17 cellular contexts compared by ENCODE assay signal in genomic region chr17:39757176-39757662, GRCh38. TPM values are rescaled to one million over a fixed set of nuclear protein-coding genes. Genes with fewer than 3 reads are reported as not detected.
A peak's percentile ranks its signal among the peaks of the same experiment; 100 is the strongest.
DNase-seq lines count a peak whose midpoint lies in the region; ATAC-seq and TF ChIP-seq lines count a peak whose summit lies in the region.
"Had no signal": no experiment of that assay in that cellular context is flagged by ENCODE, and none has a peak within 500 bp of the region (broad histone marks: within the 10 kb centered on the region; RNA-seq: fewer than 3 reads in every experiment).

No MANE protein-coding gene starts in this region.

- no peaks in the 10 kb centered on the region for H3K9me3 Mint-ChIP-seq in activated CD4-positive, alpha-beta memory T cell treated with anti-CD3 and anti-CD28 coated beads, Interleukin-2, amount 10 ng/mL, durations not matched to agents 7 days and 5 days
- no peaks in the 10 kb centered on the region for H3K9me3 Mint-ChIP-seq in chondrocyte (ENCODE audit: low read depth)
- H3K9me3 Mint-ChIP-seq: nephron progenitor cell had no signal

- TF ChIP-seq CTCF in DOHH2 (IDR thresholded peaks at IDR 0.05; ENCODE audit: low read depth, low read length, poor library complexity, severe bottlenecking) (no peak), chondrocyte (IDR thresholded peaks at IDR 0.05) (no peak)

- H3K4me3 ChIP-seq in BLaER1 treated with 17β-estradiol and CSF1 and Interleukin-3, amounts not matched to agents 10 nM and 100 nM, result no peak overlapping the region
- H3K4me3 ChIP-seq in DOHH2 (ENCODE audit: low read length) (peak overlapping the region; percentile 78), SJCRH30 (no peak overlapping the region)
- H3K4me3 ChIP-seq: GM23248, lower lobe of right lung had no signal

- H3K9ac ChIP-seq in BLaER1 treated with 17β-estradiol and CSF1 and Interleukin-3, amounts not matched to agents 10 nM and 100 nM, result 0 out of 22 replicates have a peak overlapping the region, but pooled peaks of 1 of the 11 experiments have one; percentile 96
- H3K9ac ChIP-seq: GM23248, SK-N-SH had no signal

- no peaks in the 10 kb centered on the region for H3K36me3 ChIP-seq in BLaER1 treated with 17β-estradiol and CSF1 and Interleukin-3, amounts not matched to agents 10 nM and 100 nM
- peaks cover 43% of the 10 kb centered on the region for H3K36me3 ChIP-seq in DOHH2 (ENCODE audit: control insufficient read depth, low read length)
- H3K36me3 ChIP-seq in SJCRH30, result no peaks in the 10 kb centered on the region
- H3K36me3 ChIP-seq: BE2C, lower lobe of right lung had no signal

- H3F3A ChIP-seq in DOHH2 (ENCODE audit: control insufficient read depth, insufficient read depth), result peaks cover 66% of the 10 kb centered on the region

- H3K27me3 Mint-ChIP-seq in activated CD4-positive, alpha-beta memory T cell treated with anti-CD3 and anti-CD28 coated beads, Interleukin-2, amount 10 ng/mL, durations not matched to agents 7 days and 5 days, result no peaks in the 10 kb centered on the region
- H3K27me3 Mint-ChIP-seq in chondrocyte (ENCODE audit: low read depth), result peaks cover 14% of the 10 kb centered on the region

- H3K9me3 ChIP-seq in BLaER1 treated with 17β-estradiol and CSF1 and Interleukin-3, amounts not matched to agents 10 nM and 100 nM (replicated peaks in 1 of 11), result no peaks in the 10 kb centered on the region
- H3K9me3 ChIP-seq in DOHH2 (ENCODE audit: control insufficient read depth, insufficient read depth, low read length) (no peaks in the 10 kb centered on the region), SJCRH30 (replicated peaks) (no peaks in the 10 kb centered on the region)
- H3K9me3 ChIP-seq: BE2C, lower lobe of right lung, SK-N-SH had no signal

- no peaks in the 10 kb centered on the region for H3K9me2 ChIP-seq in DOHH2 (replicated peaks; ENCODE audit: control insufficient read depth, low read length)
- H3K9me2 ChIP-seq: SK-N-SH had no signal

- peak overlapping the region; percentile 69 for H3K27ac Mint-ChIP-seq in activated CD4-positive, alpha-beta memory T cell treated with anti-CD3 and anti-CD28 coated beads, Interleukin-2, amount 10 ng/mL, durations not matched to agents 7 days and 5 days
- H3K27ac Mint-ChIP-seq in chondrocyte (ENCODE audit: unreplicated experiment), result no peak overlapping the region
- H3K27ac Mint-ChIP-seq: nephron progenitor cell had no signal

- H4K20me1 ChIP-seq in BLaER1 treated with 17β-estradiol and CSF1 and Interleukin-3, amounts not matched to agents 10 nM and 100 nM, result no peaks in the 10 kb centered on the region
- H4K20me1 ChIP-seq in DOHH2 (ENCODE audit: control insufficient read depth, insufficient read depth, low read depth, low read length), result no peaks in the 10 kb centered on the region

- peaks cover 0 to 9% (median 0%) of the 10 kb centered on the region in 11 experiments; a peak in 2 of 22 replicates for H3K27me3 ChIP-seq in BLaER1 treated with 17β-estradiol and CSF1 and Interleukin-3, amounts not matched to agents 10 nM and 100 nM
- no peaks in the 10 kb centered on the region for H3K27me3 ChIP-seq in DOHH2 (ENCODE audit: control insufficient read depth, low read length)
- peaks cover 8% of the 10 kb centered on the region; the same call in 1 of the 2 replicates for H3K27me3 ChIP-seq in SJCRH30

- POLR2A ChIA-PET in activated CD4-positive, alpha-beta memory T cell treated with anti-CD3 and anti-CD28 coated beads, Interleukin-2, amount 10 ng/mL, durations not matched to agents 7 days and 5 days (lab: Charles Lee), result interaction anchor here (1.9 to 6.2 kb wide), 6 partner anchors 13 to 62 kb away, joined by 9 to 57 read pairs (median 38); partner anchors contain the start of gene MIEN1

- H3K36me3 Mint-ChIP-seq in activated CD4-positive, alpha-beta memory T cell treated with anti-CD3 and anti-CD28 coated beads, Interleukin-2, amount 10 ng/mL, durations not matched to agents 7 days and 5 days (ENCODE audit: low read depth), result peaks cover 16% of the 10 kb centered on the region
- H3K36me3 Mint-ChIP-seq in chondrocyte (ENCODE audit: low read depth), result no peaks in the 10 kb centered on the region

- H3K4me1 Mint-ChIP-seq in activated CD4-positive, alpha-beta memory T cell treated with anti-CD3 and anti-CD28 coated beads, Interleukin-2, amount 10 ng/mL, durations not matched to agents 7 days and 5 days, result peaks cover 69% of the 10 kb centered on the region
- H3K4me1 Mint-ChIP-seq in chondrocyte (ENCODE audit: low read depth), result peaks cover 16% of the 10 kb centered on the region

- CTCF ChIA-PET in activated CD4-positive, alpha-beta memory T cell treated with anti-CD3 and anti-CD28 coated beads, Interleukin-2, amount 10 ng/mL, durations not matched to agents 7 days and 5 days (lab: Charles Lee), result no interaction called here

- no peak for ATAC-seq in HG03432 (IDR thresholded peaks at IDR 0.05; ENCODE audit: unreplicated experiment)
- ATAC-seq: lower lobe of right lung had no signal

- H3K4me3 Mint-ChIP-seq in activated CD4-positive, alpha-beta memory T cell treated with anti-CD3 and anti-CD28 coated beads, Interleukin-2, amount 10 ng/mL, durations not matched to agents 7 days and 5 days, result no peak overlapping the region
- no peak overlapping the region for H3K4me3 Mint-ChIP-seq in chondrocyte (ENCODE audit: unreplicated experiment)
- H3K4me3 Mint-ChIP-seq: nephron progenitor cell had no signal

- no peak for DNase-seq in activated CD4-positive, alpha-beta memory T cell treated with anti-CD3 and anti-CD28 coated beads, Interleukin-2, amount 10 ng/mL, durations not matched to agents 7 days and 5 days
- DNase-seq in mesenteric fat pad (ENCODE audit: low spot score) (peak; percentile 12), chondrocyte (ENCODE audit: low spot score) (no peak), SJCRH30 (no peak)
- DNase-seq: BE2C, cortex of kidney, EL, GM23248, lower lobe of right lung, NCI-H187, NCI-H510A treated with DMSO at 0.1 percent for 48 hours, nephron progenitor cell, SK-N-SH had no signal

- H3K4me1 ChIP-seq in BLaER1 treated with 17β-estradiol and CSF1 and Interleukin-3, amounts not matched to agents 10 nM and 100 nM, result peaks cover 65 to 82% (median 76%) of the 10 kb centered on the region in 10 experiments
- H3K4me1 ChIP-seq in DOHH2 (ENCODE audit: control insufficient read depth, low read length), result peaks cover 91% of the 10 kb centered on the region
- H3K4me1 ChIP-seq in SJCRH30, result no peaks in the 10 kb centered on the region; the same call in 1 of the 2 replicates
- H3K4me1 ChIP-seq: BE2C had no signal

- H3K4me2 ChIP-seq in BLaER1 treated with 17β-estradiol and CSF1 and Interleukin-3, amounts not matched to agents 10 nM and 100 nM, result peak overlapping the region; percentile 86 to 98 (median 94)
- peak overlapping the region; percentile 98 for H3K4me2 ChIP-seq in DOHH2 (ENCODE audit: low read length)
- H3K4me2 ChIP-seq: SK-N-SH had no signal

- peaks cover 31% of the 10 kb centered on the region for H3K79me2 ChIP-seq in DOHH2 (ENCODE audit: control insufficient read depth, low read length)

- peak overlapping the region in 4 of 11 experiments; percentile 98 to 100 (median 98); a peak in 6 of 22 replicates for H3K27ac ChIP-seq in BLaER1 treated with 17β-estradiol and CSF1 and Interleukin-3, amounts not matched to agents 10 nM and 100 nM
- H3K27ac ChIP-seq in DOHH2 (ENCODE audit: low read depth, low read length) (peak overlapping the region; percentile 100), SJCRH30 (no peak overlapping the region)
- H3K27ac ChIP-seq: GM23248, VCaP had no signal

RNA-seq across cellular contexts. Expression of gene GRB7, which starts 19.5 kb away (rescaled TPM):
- under 1 TPM; 0.30 to 0.40 TPM for total RNA-seq in activated CD4-positive, alpha-beta memory T cell treated with anti-CD3 and anti-CD28 coated beads, Interleukin-2, amount 10 ng/mL, durations not matched to agents 7 days and 5 days
- total RNA-seq in mesenteric fat pad, result 0.29 TPM
- 0.46 to 0.68 TPM in 2 of 3 replicates, not detected in the other for total RNA-seq in chondrocyte
- total RNA-seq in SJCRH30 (2014; rRNA removed; shearing (Covaris generic)), result not detected in 2 replicates
- total RNA-seq: GM23248 had no signal

RNA-seq across cellular contexts. Expression of gene MIEN1, which starts 26.9 kb away (rescaled TPM):
- 10 to 100 TPM; 40.1 to 45.1 TPM for total RNA-seq in activated CD4-positive, alpha-beta memory T cell treated with anti-CD3 and anti-CD28 coated beads, Interleukin-2, amount 10 ng/mL, durations not matched to agents 7 days and 5 days
- total RNA-seq in mesenteric fat pad, result 36.4 TPM
- 45.3 to 48.5 TPM (median 46.5 TPM) in 3 replicates for total RNA-seq in chondrocyte
- total RNA-seq in SJCRH30 (2014; rRNA removed; shearing (Covaris generic)), result 23.6 and 25.8 TPM in 2 replicates

RNA-seq across cellular contexts. Expression of gene ERBB2, which starts 57.4 kb away (rescaled TPM):
- total RNA-seq in activated CD4-positive, alpha-beta memory T cell treated with anti-CD3 and anti-CD28 coated beads, Interleukin-2, amount 10 ng/mL, durations not matched to agents 7 days and 5 days, result 1 to 10 TPM; 5.1 to 6.0 TPM
- 21.9 TPM for total RNA-seq in mesenteric fat pad
- total RNA-seq in chondrocyte, result 86.0 to 94.3 TPM (median 90.5 TPM) in 3 replicates
- total RNA-seq in SJCRH30 (2014; rRNA removed; shearing (Covaris generic)), result 8.7 and 9.1 TPM in 2 replicates
